ENCODE assay signal across 8 cellular contexts in genomic region chr16:370980-371728, GRCh38. TPM values are rescaled to one million over a fixed set of nuclear protein-coding genes. Genes with fewer than 3 reads are reported as not detected.
DNase-seq lines count a peak whose midpoint lies in the region; ATAC-seq and TF ChIP-seq lines count a peak whose summit lies in the region.

No MANE protein-coding gene starts in this region.

- 58 to 71% methylated on average over 6 to 12 of the region's 15 CpGs for WGBS in body of pancreas, 2 donors

- no peak for TF ChIP-seq CTCF in body of pancreas (IDR thresholded peaks at IDR 0.05)

- H3K36me3 ChIP-seq in body of pancreas (replicated peaks in 1 of 2; ENCODE audit: insufficient read depth in 1 of 2, low read depth in 2 of 2) (peaks cover 20 to 24% of the 10 kb centered on the region in 2 donors), mucosa of rectum (ENCODE audit: control insufficient read depth in 2 of 2, insufficient read depth in 2 of 2, low read length in 2 of 2) (peaks cover 46% of the 10 kb centered on the region in 2 donors)

- H3K9me3 ChIP-seq in body of pancreas (no peaks in the 10 kb centered on the region), mucosa of rectum (ENCODE audit: control insufficient read depth in 2 of 2, low read length in 2 of 2) (no peaks in the 10 kb centered on the region)

- H3K27ac ChIP-seq in body of pancreas: peak overlapping the region in 3 of 4 donors; percentile 35 to 75 (median 66)
- H3K27ac ChIP-seq in mucosa of rectum (ENCODE audit: low read depth in 2 of 2, low read length in 2 of 2): peak overlapping the region; percentile 29 to 51

- intact Hi-C loops in Right ventricle myocardium inferior (cut with DNase I) (no loop called here), cardiac septum (cut with DNase I) (no loop called here), body of pancreas (cut with DNase I) (no loop called here)

- H3K4me3 ChIP-seq in body of pancreas (no peak overlapping the region), mucosa of rectum (ENCODE audit: low read length in 2 of 2) (peak overlapping the region in 1 of 2 donors; percentile 27)

- DNase-seq in Right ventricle myocardium inferior (ENCODE audit: missing footprints): peak; percentile 68
- DNase-seq in cardiac septum (ENCODE audit: low spot score): no peak
- DNase-seq in body of pancreas: no peak
- DNase-seq in SW480 (ENCODE audit: low spot score): no peak
- DNase-seq in Ammon's horn (ENCODE audit: low spot score): no peak

- peak overlapping the region in 1 of 2 donors; percentile 40 for H3K9ac ChIP-seq in mucosa of rectum (ENCODE audit: low read depth in 1 of 2, low read length in 2 of 2)

- ATAC-seq in Right ventricle myocardium inferior (peak; percentile 9), body of pancreas (no peak), HG03520 (IDR thresholded peaks at IDR 0.05; ENCODE audit: unreplicated experiment) (no peak), GM18498 (IDR thresholded peaks at IDR 0.05; ENCODE audit: unreplicated experiment) (no peak)

- H3K4me1 ChIP-seq in body of pancreas: peaks cover 22% of the 10 kb centered on the region
- H3K4me1 ChIP-seq in mucosa of rectum (ENCODE audit: control insufficient read depth in 2 of 2, insufficient read depth in 2 of 2, low read length in 2 of 2): peaks cover 5 to 6% of the 10 kb centered on the region in 2 donors

- H3K27me3 ChIP-seq in body of pancreas (no peaks in the 10 kb centered on the region), mucosa of rectum (ENCODE audit: control insufficient read depth in 2 of 2, insufficient read depth in 2 of 2, low read length in 2 of 2) (no peaks in the 10 kb centered on the region)

- no peak for TF ChIP-seq POLR2A in body of pancreas (IDR thresholded peaks at IDR 0.05)

RNA-seq across cellular contexts. Expression of gene MRPL28, which starts 0.8 kb away (rescaled TPM):
- total RNA-seq in Right ventricle myocardium inferior: 83.1 TPM
- total RNA-seq in cardiac septum: 60.1 TPM
- 10 to 100 TPM; 22.1 to 31.0 TPM for total RNA-seq in body of pancreas

RNA-seq across cellular contexts. Expression of gene PGAP6, which starts 10.6 kb away (rescaled TPM):
- 32.1 TPM for total RNA-seq in Right ventricle myocardium inferior
- total RNA-seq in cardiac septum: 42.8 TPM
- total RNA-seq in body of pancreas: 100 to 1,000 TPM in 1 of 2 donors, 10 to 100 TPM in 1; 83.8 to 113 TPM

RNA-seq across cellular contexts. Expression of gene AXIN1, which starts 18.6 kb away (rescaled TPM):
- total RNA-seq in Right ventricle myocardium inferior (12.8 TPM), cardiac septum (13.5 TPM), body of pancreas (10 to 100 TPM; 14.8 TPM)

RNA-seq across cellular contexts. Expression of gene NME4, which starts 25.8 kb away (rescaled TPM):
- 91.3 TPM for total RNA-seq in Right ventricle myocardium inferior
- 65.0 TPM for total RNA-seq in cardiac septum
- total RNA-seq in body of pancreas: 10 to 100 TPM; 20.2 to 33.0 TPM

RNA-seq across cellular contexts. Expression of gene DECR2, which starts 30.5 kb away (rescaled TPM):
- total RNA-seq in Right ventricle myocardium inferior (10.6 TPM), cardiac septum (11.6 TPM), body of pancreas (10 to 100 TPM; 38.9 to 41.2 TPM)
